In the genomic region with DNA sequence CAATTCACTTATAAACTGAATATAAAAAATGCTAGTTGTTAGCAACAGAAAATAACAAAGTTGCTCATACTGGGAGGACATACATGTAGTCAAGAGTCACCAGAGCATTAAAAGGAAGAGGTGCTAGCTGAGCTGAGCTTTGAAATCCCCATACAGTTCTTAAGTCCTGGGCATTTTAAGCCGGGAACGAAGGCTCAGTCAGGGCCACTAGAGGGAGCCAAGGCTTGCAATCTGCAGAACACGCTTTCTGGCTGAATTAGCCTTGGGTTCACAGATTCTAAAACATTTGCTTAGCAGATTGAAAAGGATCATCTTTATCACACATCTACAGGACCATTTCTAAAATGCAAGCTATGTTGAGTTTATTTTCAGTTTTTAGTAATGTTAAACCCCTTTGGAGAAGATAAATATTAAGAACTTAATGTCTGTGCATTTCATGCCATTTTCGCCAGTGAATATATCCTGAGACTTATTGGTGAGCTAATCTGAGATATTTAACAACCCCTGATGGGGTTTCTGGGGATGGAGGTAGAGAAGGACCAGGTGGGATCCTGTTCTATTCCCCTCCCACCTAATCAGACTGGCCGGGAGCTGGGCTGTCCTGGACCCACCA, we compare ENCODE assay signal across 9 cellular contexts. TPM values are rescaled to one million over a fixed set of nuclear protein-coding genes. Genes with fewer than 3 reads are reported as not detected.
DNase-seq lines count a peak whose midpoint lies in the region; ATAC-seq and TF ChIP-seq lines count a peak whose summit lies in the region.
"Had no signal": no experiment of that assay in that cellular context is flagged by ENCODE, and none has a peak within 500 bp of the region (broad histone marks: within the 10 kb centered on the region; RNA-seq: fewer than 3 reads in every experiment).

No MANE protein-coding gene starts in this region.

- POLR2A ChIA-PET in activated CD4-positive, alpha-beta T cell treated with anti-CD3 and anti-CD28 coated beads for 36 hours (lab: Charles Lee), result interaction anchor here (0.5 kb wide), 1 partner anchor 9 kb away, joined by 3 read pairs; no protein-coding TSS in a partner anchor

- H3K9me3 Mint-ChIP-seq in activated CD4-positive, alpha-beta T cell treated with anti-CD3 and anti-CD28 coated beads for 36 hours (ENCODE audit: low read depth), result no peaks in the 10 kb centered on the region

- H3K36me3 ChIP-seq in lung (ENCODE audit: control insufficient read depth in 2 of 2, insufficient read depth in 2 of 2, low read length in 2 of 2), result no peaks in the 10 kb centered on the region

- no peaks in the 10 kb centered on the region for H3K4me1 Mint-ChIP-seq in activated CD4-positive, alpha-beta T cell treated with anti-CD3 and anti-CD28 coated beads for 36 hours

- no peak overlapping the region for H3K27ac Mint-ChIP-seq in activated CD4-positive, alpha-beta T cell treated with anti-CD3 and anti-CD28 coated beads for 36 hours
- H3K27ac Mint-ChIP-seq: activated naive CD8-positive, alpha-beta T cell had no signal

- H3K4me1 ChIP-seq in lung (ENCODE audit: control insufficient read depth in 2 of 2, insufficient read depth in 2 of 2, low read length in 2 of 2), result no peaks in the 10 kb centered on the region

- TF ChIP-seq CTCF in HFF-Myc (IDR thresholded peaks at IDR 0.05; ENCODE audit: low read depth, low read length, missing control alignments), result peak; percentile 96
- TF ChIP-seq CTCF in lung (IDR thresholded peaks at IDR 0.05; ENCODE audit: control extremely low read depth, extremely low read depth), result peak; percentile 40

- H3K4me3 ChIP-seq in HFF-Myc (replicated peaks; ENCODE audit: low read depth, low read length), result no peak overlapping the region
- H3K4me3 ChIP-seq in lung, result no peak overlapping the region

- peak; percentile 49 for ATAC-seq in activated CD4-positive, alpha-beta T cell treated with anti-CD3 and anti-CD28 coated beads for 36 hours
- ATAC-seq in lung (ENCODE audit: insufficient read depth, low FRiP score) (no peak), GM18511 (IDR thresholded peaks at IDR 0.05; ENCODE audit: unreplicated experiment) (no peak)

- DNase-seq in DMS 273 treated with DMSO at 0.1 percent for 48 hours (lab: John Stamatoyannopoulos, UW), result peak; percentile 8
- peak; percentile 38 for DNase-seq in HFF-Myc (ENCODE audit: extremely low read depth, low read depth)
- peak; percentile 42 for DNase-seq in NCI-H226
- DNase-seq in activated CD4-positive, alpha-beta T cell treated with anti-CD3 and anti-CD28 coated beads for 36 hours, result peak; percentile 78
- peak; percentile 50 to 81 for DNase-seq in dermis microvascular lymphatic vessel endothelial cell (ENCODE audit: low read depth in 2 of 2)
- DNase-seq in lung (ENCODE audit: low spot score), result peak; percentile 55
- peak; percentile 10 to 16 for DNase-seq in stimulated activated CD8-positive, alpha-beta memory T cell treated with anti-CD3 and anti-CD28 coated beads, Interleukin-2, amount 100 ng/mL, for 1 hour (ENCODE audit: low read depth in 2 of 2)

- H3K27ac ChIP-seq in lung (ENCODE audit: low read depth in 1 of 2, low read length in 1 of 2), result no peak overlapping the region

- H3K36me3 Mint-ChIP-seq in activated CD4-positive, alpha-beta T cell treated with anti-CD3 and anti-CD28 coated beads for 36 hours (ENCODE audit: low read depth), result no peaks in the 10 kb centered on the region
- H3K36me3 Mint-ChIP-seq: activated naive CD8-positive, alpha-beta T cell had no signal

- no peaks in the 10 kb centered on the region for H3K27me3 ChIP-seq in lung (ENCODE audit: control insufficient read depth, insufficient read depth)

- CTCF ChIA-PET in activated CD4-positive, alpha-beta T cell treated with anti-CD3 and anti-CD28 coated beads for 36 hours (lab: Charles Lee), result interaction anchor here (0.6 to 6.8 kb wide), 26 partner anchors 9 to 1150 kb away, joined by 3 to 54 read pairs (median 4); no protein-coding TSS in a partner anchor

- H3K27me3 Mint-ChIP-seq in activated CD4-positive, alpha-beta T cell treated with anti-CD3 and anti-CD28 coated beads for 36 hours, result no peaks in the 10 kb centered on the region

- intact Hi-C loops in activated CD4-positive, alpha-beta T cell treated with anti-CD3 and anti-CD28 coated beads for 36 hours (cut with DNase I, micrococcal nuclease), result loop anchor here (1.0 to 5.0 kb wide), 4 partner anchors 378 to 1036 kb away; no protein-coding TSS in a partner anchor

- WGBS in lung, 2 donors, result 40 to 43% methylated on average over 5 of the region's 5 CpGs

- H3K4me3 Mint-ChIP-seq in activated CD4-positive, alpha-beta T cell treated with anti-CD3 and anti-CD28 coated beads for 36 hours, result no peak overlapping the region
- H3K4me3 Mint-ChIP-seq: activated naive CD8-positive, alpha-beta T cell had no signal

- no peaks in the 10 kb centered on the region for H3K9me3 ChIP-seq in lung (ENCODE audit: control insufficient read depth in 2 of 2, insufficient read depth in 1 of 2, low read length in 1 of 2)

RNA-seq across cellular contexts. Expression of gene MNS1, which starts 26.3 kb away (rescaled TPM):
- total RNA-seq in activated CD4-positive, alpha-beta T cell treated with anti-CD3 and anti-CD28 coated beads for 36 hours, result under 1 TPM; 0.41 to 0.74 TPM
- total RNA-seq in dermis microvascular lymphatic vessel endothelial cell, result 0.13 TPM in 2 replicates
- total RNA-seq in lung, result 1 to 10 TPM; 6.7 to 7.8 TPM
- polyA plus RNA-seq in lung, result 1 to 10 TPM; 3.2 to 6.5 TPM

Comparison
In these comparisons a context has a peak if more than half of its experiments do, and no peak if none do; other contexts are left out.
1. DNase-seq: peak in every context shown above with its lines; median percentile 78 in activated CD4-positive, alpha-beta T cell treated with anti-CD3 and anti-CD28 coated beads for 36 hours; 66 in dermis microvascular lymphatic vessel endothelial cell; 55 in lung; 42 in NCI-H226; 38 in HFF-Myc; 13 in stimulated activated CD8-positive, alpha-beta memory T cell treated with anti-CD3 and anti-CD28 coated beads, Interleukin-2, amount 100 ng/mL, for 1 hour; 8 in DMS 273 treated with DMSO at 0.1 percent for 48 hours.